ENCODE assay signal across 1 cellular context in genomic region chr20:36676701-36677421, GRCh38.
A peak's percentile ranks its signal among the peaks of the same experiment; 100 is the strongest.
TF ChIP-seq lines count a peak whose summit lies in the region.

No MANE protein-coding gene starts in this region.

TF ChIP-seq in HepG2, 621 proteins besides CTCF, POLR2A, EP300 and RAD21 (continued from another document and continues in another):
- no peak for TF ChIP-seq REST (IDR thresholded peaks at IDR 0.05; ENCODE audit: borderline replicate concordance in 1 of 2, low read depth in 1 of 2, low read length in 2 of 2)
- no peak for TF ChIP-seq TSC22D2 (CRISPR knock-in tag; IDR thresholded peaks at IDR 0.05; ENCODE audit: borderline replicate concordance)
- TF ChIP-seq POGK (CRISPR knock-in tag; conservative IDR thresholded peaks at IDR 0.05), result no peak
- no peak for TF ChIP-seq THAP11 (CRISPR knock-in tag; IDR thresholded peaks at IDR 0.05)
- no peak for TF ChIP-seq AKNA (CRISPR knock-in tag; IDR thresholded peaks at IDR 0.05; ENCODE audit: borderline replicate concordance)
- no peak for TF ChIP-seq PRDM15 (CRISPR knock-in tag; IDR thresholded peaks at IDR 0.05)
- no peak for TF ChIP-seq ZNF570 (CRISPR knock-in tag; IDR thresholded peaks at IDR 0.05; ENCODE audit: borderline replicate concordance)
- no peak for TF ChIP-seq EHMT2 (IDR thresholded peaks at IDR 0.05; ENCODE audit: borderline replicate concordance, low read depth, low read length)
- TF ChIP-seq SMARCC2 (IDR thresholded peaks at IDR 0.05), result no peak
- no peak; the same call in 1 of the 2 replicates for TF ChIP-seq IKZF5 (CRISPR knock-in tag; IDR thresholded peaks at IDR 0.05)
- no peak for TF ChIP-seq HMGA1 (CRISPR knock-in tag; conservative IDR thresholded peaks at IDR 0.05)
- TF ChIP-seq MYNN (CRISPR knock-in tag; IDR thresholded peaks at IDR 0.05; ENCODE audit: low read depth), result peak; percentile 33; the same call in 1 of the 2 replicates
- TF ChIP-seq ZNF510 (CRISPR knock-in tag; IDR thresholded peaks at IDR 0.05; ENCODE audit: low read depth), result no peak
- TF ChIP-seq GFI1 (CRISPR knock-in tag; IDR thresholded peaks at IDR 0.05; ENCODE audit: borderline replicate concordance), result no peak
- no peak for TF ChIP-seq KLF13 (CRISPR knock-in tag; IDR thresholded peaks at IDR 0.05)
- TF ChIP-seq NFYB (CRISPR knock-in tag; IDR thresholded peaks at IDR 0.05), result peak; percentile 92
- TF ChIP-seq ISX (CRISPR knock-in tag; conservative IDR thresholded peaks at IDR 0.05), result no peak
- no peak for TF ChIP-seq FOXP4 (CRISPR knock-in tag; IDR thresholded peaks at IDR 0.05)
- no peak for TF ChIP-seq ZNF800 (CRISPR knock-in tag; IDR thresholded peaks at IDR 0.05)
- no peak for TF ChIP-seq ZNF235 (CRISPR knock-in tag; IDR thresholded peaks at IDR 0.05; ENCODE audit: borderline replicate concordance)
- TF ChIP-seq REPIN1 (CRISPR knock-in tag; IDR thresholded peaks at IDR 0.05; ENCODE audit: borderline replicate concordance, low read depth), result no peak
- 0 out of 2 replicates have a peak, but pooled peaks have one; percentile 37 for TF ChIP-seq ZGPAT (CRISPR knock-in tag; IDR thresholded peaks at IDR 0.05)
- peak; percentile 55 for TF ChIP-seq HNRNPLL (IDR thresholded peaks at IDR 0.05; ENCODE audit: low read depth, low read length, poor library complexity, severe bottlenecking)
- TF ChIP-seq ZNF580 (CRISPR knock-in tag; IDR thresholded peaks at IDR 0.05; ENCODE audit: borderline replicate concordance, low read depth), result no peak
- TF ChIP-seq THAP8 (CRISPR knock-in tag; IDR thresholded peaks at IDR 0.05; ENCODE audit: borderline replicate concordance), result no peak
- TF ChIP-seq SMYD3 (CRISPR knock-in tag; IDR thresholded peaks at IDR 0.05), result no peak
- no peak for TF ChIP-seq ZNF597 (CRISPR knock-in tag; IDR thresholded peaks at IDR 0.05)
